16 cellular contexts compared by ENCODE assay signal in the genomic region with DNA sequence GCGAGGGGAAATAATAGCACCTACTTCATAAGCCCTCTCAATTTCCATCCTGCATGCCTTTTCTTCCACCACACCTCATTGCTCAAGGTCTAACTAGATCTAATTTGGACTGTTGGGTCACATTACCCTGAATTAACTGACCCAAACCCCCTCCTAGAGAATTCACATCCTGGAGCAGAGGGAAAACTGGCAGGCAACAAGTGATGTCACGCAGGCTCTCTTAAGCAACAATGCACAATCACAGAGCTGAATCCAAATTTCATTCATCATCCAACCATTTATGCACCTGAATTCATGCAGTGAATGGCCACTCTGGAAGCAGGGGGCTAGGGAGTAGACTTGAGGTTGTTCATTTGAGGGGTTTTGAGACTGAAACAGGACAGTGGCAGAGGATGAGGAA.
DNase-seq lines count a peak whose midpoint lies in the region; ATAC-seq and TF ChIP-seq lines count a peak whose summit lies in the region.
"Had no signal": no experiment of that assay in that cellular context is flagged by ENCODE, and none has a peak within 500 bp of the region (broad histone marks: within the 10 kb centered on the region; RNA-seq: fewer than 3 reads in every experiment).

No MANE protein-coding gene starts in this region.

- no peak overlapping the region for H2AK5ac ChIP-seq in mesendoderm (ENCODE audit: low read length)

- H3K4me3 ChIP-seq in mesendoderm (ENCODE audit: low read length): no peak overlapping the region

- no peaks in the 10 kb centered on the region for H3K36me3 ChIP-seq in mesendoderm (ENCODE audit: control insufficient read depth, insufficient read depth, low read length)

- H2BK120ac ChIP-seq in mesendoderm (ENCODE audit: low read depth, low read length): no peak overlapping the region

- H3K56ac ChIP-seq in mesendoderm (ENCODE audit: low read length): no peak overlapping the region

- H3K4me1 Mint-ChIP-seq in activated CD8-positive, alpha-beta T cell treated with anti-CD3 and anti-CD28 coated beads, Interleukin-2, amount 10 ng/mL, durations not matched to agents 7 days and 5 days (ENCODE audit: low read depth): peaks cover 29% of the 10 kb centered on the region
- peaks cover 15% of the 10 kb centered on the region for H3K4me1 Mint-ChIP-seq in activated CD8-positive, alpha-beta T cell treated with anti-CD3 and anti-CD28 coated beads for 36 hours (ENCODE audit: low read depth)
- peaks cover 8% of the 10 kb centered on the region for H3K4me1 Mint-ChIP-seq in stimulated activated naive CD8-positive, alpha-beta T cell treated with anti-CD3 and anti-CD28 coated beads, Interleukin-15, Interleukin-2, amounts not matched to agents 100 ng/mL and 50 ng/mL, for 24 hours (ENCODE audit: low read depth)
- H3K4me1 Mint-ChIP-seq in activated naive CD8-positive, alpha-beta T cell treated with anti-CD3 and anti-CD28 coated beads, Interleukin-2, amount 50 U/mL, for 24 hours: peaks cover 13% of the 10 kb centered on the region
- H3K4me1 Mint-ChIP-seq: B cell had no signal

- H3K79me2 ChIP-seq in mesendoderm (ENCODE audit: control insufficient read depth, insufficient read depth, low read length): no peaks in the 10 kb centered on the region

- intact Hi-C loops in activated CD8-positive, alpha-beta T cell treated with anti-CD3 and anti-CD28 coated beads for 36 hours (cut with micrococcal nuclease): no loop called here

- no peak overlapping the region for H3K4ac ChIP-seq in mesendoderm (ENCODE audit: low read depth, low read length)

- H4K5ac ChIP-seq in mesendoderm (ENCODE audit: low read length): no peak overlapping the region

- POLR2A ChIA-PET in activated CD8-positive, alpha-beta T cell treated with anti-CD3 and anti-CD28 coated beads, Interleukin-2, amount 10 ng/mL, durations not matched to agents 7 days and 5 days (lab: Charles Lee): no interaction called here
- POLR2A ChIA-PET in activated CD8-positive, alpha-beta T cell treated with anti-CD3 and anti-CD28 coated beads for 36 hours (lab: Charles Lee): no interaction called here

- H3K79me1 ChIP-seq in mesendoderm (ENCODE audit: low read length): no peaks in the 10 kb centered on the region

- H3K23ac ChIP-seq in mesendoderm (ENCODE audit: low read length): no peak overlapping the region

- peaks cover 2% of the 10 kb centered on the region for H3K36me3 Mint-ChIP-seq in activated CD8-positive, alpha-beta T cell treated with anti-CD3 and anti-CD28 coated beads, Interleukin-2, amount 10 ng/mL, durations not matched to agents 7 days and 5 days (ENCODE audit: low read depth)
- no peaks in the 10 kb centered on the region for H3K36me3 Mint-ChIP-seq in activated CD8-positive, alpha-beta T cell treated with anti-CD3 and anti-CD28 coated beads for 36 hours (ENCODE audit: low read depth)
- no peaks in the 10 kb centered on the region for H3K36me3 Mint-ChIP-seq in stimulated activated naive CD8-positive, alpha-beta T cell treated with anti-CD3 and anti-CD28 coated beads, Interleukin-15, Interleukin-2, amounts not matched to agents 100 ng/mL and 50 ng/mL, for 24 hours (ENCODE audit: low read depth)
- no peaks in the 10 kb centered on the region for H3K36me3 Mint-ChIP-seq in activated naive CD8-positive, alpha-beta T cell treated with anti-CD3 and anti-CD28 coated beads, Interleukin-2, amount 50 U/mL, for 24 hours (ENCODE audit: low read depth)
- H3K36me3 Mint-ChIP-seq: CD4-positive, alpha-beta memory T cell had no signal

- no peaks in the 10 kb centered on the region for H3K9me3 Mint-ChIP-seq in activated CD8-positive, alpha-beta T cell treated with anti-CD3 and anti-CD28 coated beads, Interleukin-2, amount 10 ng/mL, durations not matched to agents 7 days and 5 days (ENCODE audit: insufficient read depth)
- no peaks in the 10 kb centered on the region for H3K9me3 Mint-ChIP-seq in activated CD8-positive, alpha-beta T cell treated with anti-CD3 and anti-CD28 coated beads for 36 hours
- no peaks in the 10 kb centered on the region for H3K9me3 Mint-ChIP-seq in stimulated activated naive CD8-positive, alpha-beta T cell treated with anti-CD3 and anti-CD28 coated beads, Interleukin-15, Interleukin-2, amounts not matched to agents 100 ng/mL and 50 ng/mL, for 24 hours
- peaks cover 3% of the 10 kb centered on the region for H3K9me3 Mint-ChIP-seq in activated naive CD8-positive, alpha-beta T cell treated with anti-CD3 and anti-CD28 coated beads, Interleukin-2, amount 50 U/mL, for 24 hours
- H3K9me3 Mint-ChIP-seq: HFFc6 had no signal

- no peak overlapping the region for H3K4me2 ChIP-seq in mesendoderm (ENCODE audit: low read length)

- no CpG with 5 or more reads among the region's 2 CpGs for WGBS in mesendoderm (ENCODE audit: extremely low coverage, insufficient coverage, low lambda C conversion rate)

- no peak overlapping the region for H4K8ac ChIP-seq in mesendoderm (ENCODE audit: low read depth, low read length)

- no peak overlapping the region for H3K27ac ChIP-seq in mesendoderm (ENCODE audit: low read depth, low read length)

- H3K27me3 ChIP-seq in mesendoderm (ENCODE audit: insufficient read depth, low read length, poor library complexity): no peaks in the 10 kb centered on the region

- H3K18ac ChIP-seq in mesendoderm (ENCODE audit: low read length): no peak overlapping the region

- no peak overlapping the region for H3K4me3 Mint-ChIP-seq in activated CD8-positive, alpha-beta T cell treated with anti-CD3 and anti-CD28 coated beads, Interleukin-2, amount 10 ng/mL, durations not matched to agents 7 days and 5 days
- H3K4me3 Mint-ChIP-seq in activated CD8-positive, alpha-beta T cell treated with anti-CD3 and anti-CD28 coated beads for 36 hours: no peak overlapping the region
- H3K4me3 Mint-ChIP-seq in stimulated activated naive CD8-positive, alpha-beta T cell treated with anti-CD3 and anti-CD28 coated beads, Interleukin-15, Interleukin-2, amounts not matched to agents 100 ng/mL and 50 ng/mL, for 24 hours: no peak overlapping the region
- H3K4me3 Mint-ChIP-seq in activated naive CD8-positive, alpha-beta T cell treated with anti-CD3 and anti-CD28 coated beads, Interleukin-2, amount 50 U/mL, for 24 hours: no peak overlapping the region
- H3K4me3 Mint-ChIP-seq: B cell; CD4-positive, alpha-beta memory T cell; HFFc6 had no signal

- H2BK5ac ChIP-seq in mesendoderm (ENCODE audit: low read length): no peak overlapping the region

- TF ChIP-seq CTCF in activated CD8-positive, alpha-beta T cell treated with anti-CD3 and anti-CD28 coated beads for 36 hours (IDR thresholded peaks at IDR 0.05): no peak

- no peaks in the 10 kb centered on the region for H3K4me1 ChIP-seq in mesendoderm (ENCODE audit: control insufficient read depth, low read depth, low read length)

- no peak overlapping the region for H3K9ac ChIP-seq in mesendoderm (ENCODE audit: low read length)

- no peak overlapping the region for H2BK15ac ChIP-seq in mesendoderm (replicated peaks; ENCODE audit: low read depth)

- CTCF ChIA-PET in activated CD8-positive, alpha-beta T cell treated with anti-CD3 and anti-CD28 coated beads, Interleukin-2, amount 10 ng/mL, durations not matched to agents 7 days and 5 days (lab: Charles Lee): no interaction called here
- CTCF ChIA-PET in activated CD8-positive, alpha-beta T cell treated with anti-CD3 and anti-CD28 coated beads for 36 hours (lab: Charles Lee): no interaction called here

- DNase-seq in activated CD8-positive, alpha-beta T cell treated with anti-CD3 and anti-CD28 coated beads, Interleukin-2, amount 10 ng/mL, durations not matched to agents 7 days and 5 days: no peak
- DNase-seq in activated CD8-positive, alpha-beta T cell treated with anti-CD3 and anti-CD28 coated beads for 36 hours: no peak
- no peak for DNase-seq in stimulated activated naive CD8-positive, alpha-beta T cell treated with anti-CD3 and anti-CD28 coated beads, Interleukin-15, Interleukin-2, amounts not matched to agents 100 U/mL and 50 U/mL, for 24 hours
- no peak for DNase-seq in activated naive CD8-positive, alpha-beta T cell treated with anti-CD3 and anti-CD28 coated beads, Interleukin-2, amount 50 U/mL, for 24 hours
- DNase-seq in mesendoderm: peak; percentile 3
- no peak for DNase-seq in cortex of kidney (lab: John Stamatoyannopoulos, UW)
- no peak for DNase-seq in GF-D8 (lab: John Stamatoyannopoulos, UW)
- DNase-seq: C1 segment of cervical spinal cord; CD4-positive, alpha-beta memory T cell; DMS153; DMS79 treated with DMSO at 0.1 percent for 48 hours; EL; HCEC 1CT; HFFc6 had no signal

- ATAC-seq in activated CD8-positive, alpha-beta T cell treated with anti-CD3 and anti-CD28 coated beads, Interleukin-2, amount 10 ng/mL, durations not matched to agents 7 days and 5 days: no peak
- no peak for ATAC-seq in activated CD8-positive, alpha-beta T cell treated with anti-CD3 and anti-CD28 coated beads for 36 hours
- ATAC-seq in stimulated activated naive CD8-positive, alpha-beta T cell treated with anti-CD3 and anti-CD28 coated beads, Interleukin-15, Interleukin-2, amounts not matched to agents 100 U/mL and 50 U/mL, for 24 hours: no peak
- ATAC-seq in activated naive CD8-positive, alpha-beta T cell treated with anti-CD3 and anti-CD28 coated beads, Interleukin-2, amount 50 U/mL, for 24 hours: no peak

- H3K27ac Mint-ChIP-seq in activated CD8-positive, alpha-beta T cell treated with anti-CD3 and anti-CD28 coated beads, Interleukin-2, amount 10 ng/mL, durations not matched to agents 7 days and 5 days: peak overlapping the region; percentile 54
- no peak overlapping the region for H3K27ac Mint-ChIP-seq in activated CD8-positive, alpha-beta T cell treated with anti-CD3 and anti-CD28 coated beads for 36 hours
- peak overlapping the region; percentile 37 for H3K27ac Mint-ChIP-seq in stimulated activated naive CD8-positive, alpha-beta T cell treated with anti-CD3 and anti-CD28 coated beads, Interleukin-15, Interleukin-2, amounts not matched to agents 100 ng/mL and 50 ng/mL, for 24 hours
- peak overlapping the region; percentile 62 for H3K27ac Mint-ChIP-seq in activated naive CD8-positive, alpha-beta T cell treated with anti-CD3 and anti-CD28 coated beads, Interleukin-2, amount 50 U/mL, for 24 hours
- H3K27ac Mint-ChIP-seq: B cell, HFFc6 had no signal

- no peaks in the 10 kb centered on the region for H3K27me3 Mint-ChIP-seq in activated CD8-positive, alpha-beta T cell treated with anti-CD3 and anti-CD28 coated beads, Interleukin-2, amount 10 ng/mL, durations not matched to agents 7 days and 5 days (ENCODE audit: low read depth)
- no peaks in the 10 kb centered on the region for H3K27me3 Mint-ChIP-seq in activated CD8-positive, alpha-beta T cell treated with anti-CD3 and anti-CD28 coated beads for 36 hours
- H3K27me3 Mint-ChIP-seq in stimulated activated naive CD8-positive, alpha-beta T cell treated with anti-CD3 and anti-CD28 coated beads, Interleukin-15, Interleukin-2, amounts not matched to agents 100 ng/mL and 50 ng/mL, for 24 hours: no peaks in the 10 kb centered on the region
- no peaks in the 10 kb centered on the region for H3K27me3 Mint-ChIP-seq in activated naive CD8-positive, alpha-beta T cell treated with anti-CD3 and anti-CD28 coated beads, Interleukin-2, amount 50 U/mL, for 24 hours
- H3K27me3 Mint-ChIP-seq: CD4-positive, alpha-beta memory T cell had no signal
